Comparison of ENCODE assay signal across 8 cellular contexts in genomic region chr2:213284105-213285090, GRCh38. TPM values are rescaled to one million over a fixed set of nuclear protein-coding genes. Genes with fewer than 3 reads are reported as not detected.
DNase-seq lines count a peak whose midpoint lies in the region; ATAC-seq and TF ChIP-seq lines count a peak whose summit lies in the region.

SPAG16 (plus strand) TSS chr2:213284464.

- DNase-seq in GM10266 (ENCODE audit: extremely low spot score) (peak; percentile 94), NCI-H1417 treated with DMSO at 0.1 percent for 48 hours (lab: John Stamatoyannopoulos, UW) (peak; percentile 87), astrocyte of the spinal cord (ENCODE audit: low read depth, low spot score) (peak; percentile 98), hepatocyte (ENCODE audit: low spot score) (peak; percentile 99), vagina (ENCODE audit: extremely low spot score in 2 of 2) (peak in 1 of 2 donors; percentile 94)
- peak; percentile 98 for DNase-seq in T-helper 2 cell treated with Interferon-gamma antibody and Interleukin-4, amounts not matched to agents 5 μg/mL and 100 μg/mL, for 36 hours (ENCODE audit: low spot score)

- H3K27me3 Mint-ChIP-seq in T-helper 2 cell treated with Interferon-gamma antibody and Interleukin-4, amounts not matched to agents 5 μg/mL and 100 μg/mL, for 36 hours (ENCODE audit: low read depth): peaks cover 5% of the 10 kb centered on the region

- H3K27ac ChIP-seq in hepatocyte: peak within 1 kb of the TSS; percentile 88
- H3K27ac ChIP-seq in rectal smooth muscle tissue (ENCODE audit: low read depth, low read length): peak within 1 kb of the TSS; percentile 65
- peak within 1 kb of the TSS; percentile 67 for H3K27ac ChIP-seq in vagina

- TF ChIP-seq CTCF in GM10266 (IDR thresholded peaks at IDR 0.05; ENCODE audit: control insufficient read depth, insufficient read depth, low read depth, missing control alignments) (no peak), astrocyte of the spinal cord (IDR thresholded peaks at IDR 0.05; ENCODE audit: low read depth, low read length) (no peak), hepatocyte (IDR thresholded peaks at IDR 0.05; ENCODE audit: poor library complexity) (no peak), vagina (IDR thresholded peaks at IDR 0.05) (peak in 1 of 3 experiments; percentile 21)

- peak; percentile 99 for ATAC-seq in HG02588 (IDR thresholded peaks at IDR 0.05; ENCODE audit: unreplicated experiment)

- peaks cover 25% of the 10 kb centered on the region for H3K4me1 Mint-ChIP-seq in T-helper 2 cell treated with Interferon-gamma antibody and Interleukin-4, amounts not matched to agents 5 μg/mL and 100 μg/mL, for 36 hours (ENCODE audit: low read depth)

- no peaks in the 10 kb centered on the region for H3K9me2 ChIP-seq in hepatocyte (replicated peaks; ENCODE audit: insufficient read depth)

- TF ChIP-seq POLR2A in vagina (IDR thresholded peaks at IDR 0.05): no peak

- H3K4me2 ChIP-seq in hepatocyte: peak within 1 kb of the TSS; percentile 86

- peak within 1 kb of the TSS; percentile 81 for H2AFZ ChIP-seq in hepatocyte

- H3K27me3 ChIP-seq in hepatocyte: no peaks in the 10 kb centered on the region
- H3K27me3 ChIP-seq in rectal smooth muscle tissue (ENCODE audit: control insufficient read depth, insufficient read depth, low read length): no peaks in the 10 kb centered on the region
- no peaks in the 10 kb centered on the region for H3K27me3 ChIP-seq in vagina

- H3K9me3 ChIP-seq in hepatocyte (ENCODE audit: low read depth) (no peaks in the 10 kb centered on the region), vagina (no peaks in the 10 kb centered on the region)

- peaks cover 45% of the 10 kb centered on the region for H3K79me2 ChIP-seq in hepatocyte

- no peaks in the 10 kb centered on the region for H3K9me3 Mint-ChIP-seq in T-helper 2 cell treated with Interferon-gamma antibody and Interleukin-4, amounts not matched to agents 5 μg/mL and 100 μg/mL, for 36 hours

- intact Hi-C loops in vagina (cut with DNase I): no loop called here

- in situ Hi-C loops in astrocyte of the spinal cord (cut with HindIII; ENCODE audit: low sequenced_read_pairs): no loop called here

- H3K36me3 ChIP-seq in hepatocyte (replicated peaks; ENCODE audit: insufficient read depth, low read depth): no peaks in the 10 kb centered on the region
- H3K36me3 ChIP-seq in rectal smooth muscle tissue (ENCODE audit: control insufficient read depth, insufficient read depth, low read length): no peaks in the 10 kb centered on the region
- H3K36me3 ChIP-seq in vagina: no peaks in the 10 kb centered on the region

- 4% methylated on average over 47 of the region's 59 CpGs for WGBS in hepatocyte (ENCODE audit: low lambda C conversion rate, missing lambda C conversion rate)

- H3K4me3 ChIP-seq in astrocyte of the spinal cord (ENCODE audit: low read depth, low read length): peak within 1 kb of the TSS; percentile 87
- peak within 1 kb of the TSS; percentile 56 for H3K4me3 ChIP-seq in hepatocyte
- H3K4me3 ChIP-seq in rectal smooth muscle tissue (ENCODE audit: low read length): peak within 1 kb of the TSS; percentile 79
- H3K4me3 ChIP-seq in vagina: peak within 1 kb of the TSS; percentile 62 to 69

- peak within 1 kb of the TSS; percentile 76 for H3K9ac ChIP-seq in rectal smooth muscle tissue (ENCODE audit: low read length)

- no peaks in the 10 kb centered on the region for H4K20me1 ChIP-seq in hepatocyte (ENCODE audit: insufficient read depth, poor library complexity, severe bottlenecking)

- H3K27ac Mint-ChIP-seq in T-helper 2 cell treated with Interferon-gamma antibody and Interleukin-4, amounts not matched to agents 5 μg/mL and 100 μg/mL, for 36 hours: peak within 1 kb of the TSS; percentile 90

- H3K4me1 ChIP-seq in hepatocyte (ENCODE audit: insufficient read depth) (peaks cover 9% of the 10 kb centered on the region), rectal smooth muscle tissue (ENCODE audit: control insufficient read depth, insufficient read depth, low read length) (peaks cover 8% of the 10 kb centered on the region), vagina (peaks cover 11% of the 10 kb centered on the region)

- no peaks in the 10 kb centered on the region for H3K36me3 Mint-ChIP-seq in T-helper 2 cell treated with Interferon-gamma antibody and Interleukin-4, amounts not matched to agents 5 μg/mL and 100 μg/mL, for 36 hours (ENCODE audit: low read depth)

- H3K4me3 Mint-ChIP-seq in T-helper 2 cell treated with Interferon-gamma antibody and Interleukin-4, amounts not matched to agents 5 μg/mL and 100 μg/mL, for 36 hours: peak within 1 kb of the TSS; percentile 89

RNA-seq across cellular contexts. Expression of gene SPAG16, which starts in this region (rescaled TPM):
- 55.7 and 56.9 TPM in 2 replicates for total RNA-seq in hepatocyte
- 44.3 and 52.1 TPM in 2 replicates for polyA plus RNA-seq in hepatocyte
- total RNA-seq in vagina: 30.2 TPM
